8 cellular contexts compared by ENCODE assay signal in the genomic region with DNA sequence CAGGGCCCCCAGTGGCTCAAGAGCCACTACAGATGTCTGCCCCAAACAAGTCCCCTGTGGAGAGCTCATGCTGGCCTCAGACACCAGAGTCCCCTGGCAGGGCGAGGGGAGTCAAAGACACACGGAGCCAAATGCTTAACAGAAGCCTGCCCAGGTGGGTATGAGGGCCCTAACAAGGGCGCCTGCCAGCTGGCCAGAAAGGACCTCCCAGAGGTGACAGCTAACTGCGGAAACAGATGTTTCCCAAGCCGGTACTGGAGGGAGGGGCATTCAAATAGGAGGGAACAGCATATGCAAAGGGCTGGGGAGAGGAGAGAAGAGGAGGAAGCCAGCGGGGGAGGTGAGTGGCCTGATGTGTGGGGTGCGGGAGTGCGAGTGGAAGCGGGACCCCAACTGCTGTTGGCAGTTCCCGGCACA. TPM values are rescaled to one million over a fixed set of nuclear protein-coding genes. Genes with fewer than 3 reads are reported as not detected.
A peak's percentile ranks its signal among the peaks of the same experiment; 100 is the strongest.
DNase-seq lines count a peak whose midpoint lies in the region; ATAC-seq, FAIRE-seq and TF ChIP-seq lines count a peak whose summit lies in the region.

No MANE protein-coding gene starts in this region.

- H3K27me3 ChIP-seq in lower lobe of right lung (ENCODE audit: low read depth) (no peaks in the 10 kb centered on the region), vagina (no peaks in the 10 kb centered on the region)

- no peaks in the 10 kb centered on the region for H3K9me3 ChIP-seq in lower lobe of right lung
- no peaks in the 10 kb centered on the region for H3K9me3 ChIP-seq in vagina

- H3K4me1 ChIP-seq in lower lobe of right lung, result peaks cover 59% of the 10 kb centered on the region
- H3K4me1 ChIP-seq in vagina, result peaks cover 34% of the 10 kb centered on the region

- no peak for TF ChIP-seq CTCF in AG04449 (IDR thresholded peaks at IDR 0.05; ENCODE audit: insufficient read depth, low read length, missing control alignments)
- no peak for TF ChIP-seq CTCF in lower lobe of right lung (IDR thresholded peaks at IDR 0.05)
- TF ChIP-seq CTCF in GM13976 (IDR thresholded peaks at IDR 0.05; ENCODE audit: borderline replicate concordance, control extremely low read depth, extremely low read depth, insufficient read depth, missing control alignments), result no peak
- no peak for TF ChIP-seq CTCF in vagina (IDR thresholded peaks at IDR 0.05)

- H3K4me3 ChIP-seq in AG04449 (ENCODE audit: low read depth, low read length) (peak overlapping the region; percentile 68), lower lobe of right lung (peak overlapping the region; percentile 62), vagina (no peak overlapping the region)

- peak in 1 of 2 donors; percentile 1 for ATAC-seq in lower lobe of right lung

- POLR2A ChIA-PET in AG04449 (lab: Yijun Ruan, JAX), result interaction anchor here (2.1 kb wide), 1 partner anchor 185 kb away, joined by 15 read pairs; the partner anchor contains the start of gene PDLIM7

- FAIRE-seq in GM12891 (lab: Jason Lieb, UNC), result peak; percentile 82
- FAIRE-seq in HTR-8/SVneo (lab: Jason Lieb, UNC), result no peak

- H3K36me3 ChIP-seq in lower lobe of right lung (peaks cover 20% of the 10 kb centered on the region), vagina (no peaks in the 10 kb centered on the region)

- in situ Hi-C loops in GM13976 (cut with MboI; ENCODE audit: low sequenced_read_pairs, unreplicated experiment), result no loop called here

- intact Hi-C loops in lower lobe of right lung (cut with DNase I), result no loop called here
- intact Hi-C loops in vagina (cut with DNase I), result loop anchor here (10.0 kb wide), 1 partner anchor 144 kb away; no protein-coding TSS in a partner anchor

- TF ChIP-seq POLR2A in GM12891 (IDR thresholded peaks at IDR 0.05; ENCODE audit: low read depth, low read length), result no peak
- no peak for TF ChIP-seq POLR2A in vagina (IDR thresholded peaks at IDR 0.05)

- CTCF ChIA-PET in AG04449 (lab: Yijun Ruan, JAX), result interaction anchor here (1.0 to 17.1 kb wide), 25 partner anchors 8 to 239 kb away, joined by 3 to 261 read pairs (median 8); partner anchors contain the start of genes LMAN2, PDLIM7 and PRR7

- DNase-seq in AG04449 (ENCODE audit: low read depth, low spot score) (no peak), GM12891 (ENCODE audit: insufficient read length, low spot score) (no peak), NCI-H146 (lab: John Stamatoyannopoulos, UW) (peak; percentile 42), lower lobe of right lung (no peak), GM13976 (ENCODE audit: low spot score) (no peak), HTR-8/SVneo (ENCODE audit: insufficient read length, low spot score) (no peak), vagina (ENCODE audit: extremely low spot score in 2 of 2) (no peak)
- peak; percentile 45 to 46 for DNase-seq in activated T-cell treated with anti-CD3 and anti-CD28 coated beads, Interleukin-2, amount 50 U/mL, for 48 hours

- H3K27ac ChIP-seq in lower lobe of right lung (peak overlapping the region; percentile 24), vagina (no peak overlapping the region)

TF ChIP-seq in GM12891, 5 proteins besides CTCF, POLR2A, EP300 and RAD21:
- TF ChIP-seq POU2F2 (IDR thresholded peaks at IDR 0.05; ENCODE audit: low read depth, low read length) (peak; percentile 93; the same call in 1 of the 2 replicates), SPI1 (IDR thresholded peaks at IDR 0.05; ENCODE audit: low read depth, low read length) (no peak)

RNA-seq across cellular contexts. Expression of gene MXD3, which starts 0.9 kb away (rescaled TPM):
- 11.9 TPM for polyA plus RNA-seq in GM12891 (2012; ENCODE audit: low read depth, missing spikeins)
- total RNA-seq in lower lobe of right lung (10.8 TPM), vagina (5.4 TPM)

RNA-seq across cellular contexts. Expression of gene PRELID1, which starts 7.2 kb away (rescaled TPM):
- 175 TPM for polyA plus RNA-seq in GM12891 (2012; ENCODE audit: low read depth, missing spikeins)
- total RNA-seq in lower lobe of right lung (101 TPM), vagina (93.3 TPM)

RNA-seq across cellular contexts. Expression of gene RAB24, which starts 7.2 kb away (rescaled TPM):
- polyA plus RNA-seq in GM12891 (2012; ENCODE audit: low read depth, missing spikeins), result 28.4 TPM
- total RNA-seq in lower lobe of right lung (41.6 TPM), vagina (48.6 TPM)

RNA-seq across cellular contexts. Expression of gene LMAN2, which starts 40.7 kb away (rescaled TPM):
- 139 TPM for polyA plus RNA-seq in GM12891 (2012; ENCODE audit: low read depth, missing spikeins)
- total RNA-seq in lower lobe of right lung, result 108 TPM
- total RNA-seq in vagina, result 166 TPM

RNA-seq across cellular contexts. Expression of gene RGS14, which starts 47.0 kb away (rescaled TPM):
- 43.2 TPM for polyA plus RNA-seq in GM12891 (2012; ENCODE audit: low read depth, missing spikeins)
- total RNA-seq in lower lobe of right lung (16.2 TPM), vagina (49.1 TPM)

Comparison
In these comparisons a context has a peak if more than half of its experiments do, and no peak if none do; other contexts are left out.
1. DNase-seq: peak in NCI-H146 (single experiment) and activated T-cell treated with anti-CD3 and anti-CD28 coated beads, Interleukin-2, amount 50 U/mL, for 48 hours (2 of 2); none in AG04449 (single experiment), GM12891 (single experiment), lower lobe of right lung (single experiment), GM13976 (single experiment), HTR-8/SVneo (single experiment) and vagina (0 of 2).
2. H3K4me3 ChIP-seq: peak in AG04449 (single experiment) and lower lobe of right lung (single experiment); none in vagina (0 of 2).